Comparison of ENCODE assay signal across 1 cellular context in genomic region chr10:6713120-6713519, GRCh38.
TF ChIP-seq lines count a peak whose summit lies in the region.

No MANE protein-coding gene starts in this region.

TF ChIP-seq in SK-N-SH, 30 proteins besides CTCF, POLR2A, EP300 and RAD21 (continued from another document):
- peak; percentile 71; the same call in 1 of the 2 replicates for TF ChIP-seq REST (IDR thresholded peaks at IDR 0.05; ENCODE audit: low read depth, low read length)
